ENCODE assay signal across 10 cellular contexts in genomic region chr11:45535033-45535432, GRCh38.
"Had no signal": no experiment of that assay in that cellular context is flagged by ENCODE, and none has a peak within 500 bp of the region (broad histone marks: within the 10 kb centered on the region; RNA-seq: fewer than 3 reads in every experiment).

No MANE protein-coding gene starts in this region.

- H3K4me3 ChIP-seq: GM23248 had no signal

- DNase-seq: GM23248, GOT3, H9, HCEC 1CT, HFFc6, KG1 had no signal

- H2AFZ ChIP-seq: GM23248 had no signal

- H3K27ac ChIP-seq: GM23248, HL-60 had no signal

- FAIRE-seq: H54, HepG2 had no signal

- H3K36me3 Mint-ChIP-seq: IgD-negative memory B cell had no signal

- H3K9me3 Mint-ChIP-seq: H9, HFFc6, IgD-negative memory B cell had no signal

- H3K4me3 Mint-ChIP-seq: H9, HFFc6, IgD-negative memory B cell had no signal

- H3K4me1 Mint-ChIP-seq: IgD-negative memory B cell had no signal

- ATAC-seq: HepG2 had no signal

- H3K27ac Mint-ChIP-seq: H9, HFFc6, IgD-negative memory B cell had no signal

- H3K9ac ChIP-seq: GM23248 had no signal
